Comparison of ENCODE assay signal across 12 cellular contexts in genomic region chr11:119774180-119774763, GRCh38. TPM values are rescaled to one million over a fixed set of nuclear protein-coding genes. Genes with fewer than 3 reads are reported as not detected.
A peak's percentile ranks its signal among the peaks of the same experiment; 100 is the strongest.
DNase-seq lines count a peak whose midpoint lies in the region; ATAC-seq, FAIRE-seq and TF ChIP-seq lines count a peak whose summit lies in the region.
"Had no signal": no experiment of that assay in that cellular context is flagged by ENCODE, and none has a peak within 500 bp of the region (broad histone marks: within the 10 kb centered on the region; RNA-seq: fewer than 3 reads in every experiment).

No MANE protein-coding gene starts in this region.

- H2BK120ac ChIP-seq in H1 (replicated peaks; ENCODE audit: low read depth, low read length) (no peak overlapping the region), trophoblast cell (ENCODE audit: insufficient read depth, low read length, poor library complexity) (no peak overlapping the region)

- no peak for ATAC-seq in right cardiac atrium
- no peak for ATAC-seq in HG02973 (IDR thresholded peaks at IDR 0.05; ENCODE audit: unreplicated experiment)
- ATAC-seq: left colon had no signal

- H3K36me3 ChIP-seq in H1 (ENCODE audit: control insufficient read depth in 2 of 4, insufficient read depth in 4 of 4, low read length in 3 of 4): no peaks in the 10 kb centered on the region
- no peaks in the 10 kb centered on the region for H3K36me3 ChIP-seq in trophoblast cell (ENCODE audit: control insufficient read depth in 1 of 2, insufficient read depth in 2 of 2, low read length in 2 of 2)
- H3K36me3 ChIP-seq in ovary: no peaks in the 10 kb centered on the region
- H3K36me3 ChIP-seq: right lobe of liver had no signal

- H3K79me2 ChIP-seq in H1 (ENCODE audit: control insufficient read depth in 1 of 2, insufficient read depth in 2 of 2, low read length in 2 of 2) (no peaks in the 10 kb centered on the region), trophoblast cell (ENCODE audit: control insufficient read depth, insufficient read depth, low read length, poor library complexity) (no peaks in the 10 kb centered on the region)

- CTCF ChIA-PET in H1 (lab: Charles Lee; ENCODE audit: partially characterized antibody): interaction anchor here (0.7 to 2.8 kb wide), 11 partner anchors 10 to 881 kb away, joined by 3 to 12 read pairs (median 4); partner anchors contain the start of gene NECTIN1

- peak in 1 of 2 experiments; percentile 37; a peak in 1 of 4 replicates for TF ChIP-seq RAD21 in H1 (IDR thresholded peaks at IDR 0.05 in 1 of 2, conservative IDR thresholded peaks at IDR 0.05 in 1 of 2; ENCODE audit: low read depth in 2 of 2, low read length in 2 of 2)

- H3K23ac ChIP-seq in H1 (ENCODE audit: insufficient read length): no peak overlapping the region
- no peak overlapping the region for H3K23ac ChIP-seq in trophoblast cell (ENCODE audit: low read length)

- H3K4me1 ChIP-seq in H1 (replicated peaks in 1 of 4; ENCODE audit: control insufficient read depth in 3 of 4, insufficient read depth in 4 of 4, low read length in 3 of 4) (no peaks in the 10 kb centered on the region; a peak in 1 of 7 replicates), trophoblast cell (ENCODE audit: control insufficient read depth in 1 of 2, insufficient read depth in 2 of 2, low read length in 2 of 2) (no peaks in the 10 kb centered on the region), right cardiac atrium (ENCODE audit: control insufficient read depth, insufficient read depth, low read length) (no peaks in the 10 kb centered on the region), ovary (ENCODE audit: insufficient read depth) (peaks cover 3% of the 10 kb centered on the region)
- H3K4me1 ChIP-seq: right lobe of liver had no signal

- H3K79me1 ChIP-seq in H1 (ENCODE audit: low read depth, low read length) (no peaks in the 10 kb centered on the region), trophoblast cell (ENCODE audit: low read length) (no peaks in the 10 kb centered on the region)

- H2BK5ac ChIP-seq in H1 (ENCODE audit: low read depth, low read length) (no peak overlapping the region), trophoblast cell (ENCODE audit: low read depth, low read length, poor library complexity) (no peak overlapping the region)

- peak; percentile 66 for FAIRE-seq in H1 (lab: Jason Lieb, UNC)
- FAIRE-seq: GM19239 had no signal

- WGBS in H1 (ENCODE audit: extremely low coverage in 1 of 2, insufficient coverage in 1 of 2, insufficient read length in 1 of 2, insufficient replicate concordance in 2 of 2, low coverage in 1 of 2, low lambda C conversion rate in 2 of 2, missing lambda C conversion rate in 1 of 2), 2 experiments: 67% methylated on average over 1 of the region's 1 CpG; no CpG with 5 or more reads in 1 of the 2 experiments
- WGBS in trophoblast cell (ENCODE audit: extremely low coverage, insufficient coverage, insufficient read length): no CpG with 5 or more reads among the region's 1 CpG
- 94% methylated on average over 1 of the region's 1 CpG for WGBS in right cardiac atrium
- 94 to 100% (median 100%) methylated on average over 1 of the region's 1 CpG for WGBS in ovary, 3 donors

- no peak overlapping the region for H2BK20ac ChIP-seq in H1 (ENCODE audit: low read length)

- H2AFZ ChIP-seq in H1 (ENCODE audit: low read length) (no peak overlapping the region), trophoblast cell (ENCODE audit: insufficient read depth, low read length, poor library complexity) (no peak overlapping the region)

- H3K4ac ChIP-seq in H1 (replicated peaks; ENCODE audit: insufficient read length, low read depth, low read length) (no peak overlapping the region), trophoblast cell (ENCODE audit: low read depth, low read length) (no peak overlapping the region)

- H2BK12ac ChIP-seq in H1 (ENCODE audit: low read depth, low read length) (no peak overlapping the region), trophoblast cell (ENCODE audit: low read length) (no peak overlapping the region)

- TF ChIP-seq POLR2A in H1 (IDR thresholded peaks at IDR 0.05; ENCODE audit: control extremely low read depth in 1 of 2, low read depth in 2 of 2, low read length in 2 of 2) (no peak), ovary (IDR thresholded peaks at IDR 0.05) (no peak)

- H3K14ac ChIP-seq in H1 (ENCODE audit: insufficient read length): no peak overlapping the region
- H3K14ac ChIP-seq in trophoblast cell (ENCODE audit: low read length): no peak overlapping the region

- H4K8ac ChIP-seq in H1 (ENCODE audit: extremely low read depth, insufficient read depth, low read length) (no peak overlapping the region), trophoblast cell (ENCODE audit: low read depth, low read length) (no peak overlapping the region)

- H3K18ac ChIP-seq in H1 (ENCODE audit: extremely low read depth, low read length): no peak overlapping the region
- H3K18ac ChIP-seq in trophoblast cell (ENCODE audit: low read length): no peak overlapping the region

- no peak overlapping the region for H4K5ac ChIP-seq in H1 (ENCODE audit: insufficient read length, low read depth, low read length)

- H3K27ac ChIP-seq in H1 (ENCODE audit: low read depth, low read length): no peak overlapping the region
- no peak overlapping the region for H3K27ac ChIP-seq in trophoblast cell (ENCODE audit: low read depth, low read length)
- H3K27ac ChIP-seq in right cardiac atrium (ENCODE audit: low read length): no peak overlapping the region
- no peak overlapping the region for H3K27ac ChIP-seq in ovary
- H3K27ac ChIP-seq: right lobe of liver had no signal

- TF ChIP-seq CTCF in H1 (IDR thresholded peaks at IDR 0.05; ENCODE audit: control extremely low read depth in 1 of 3, insufficient read depth in 1 of 3, low read depth in 1 of 3, low read length in 3 of 3) (no peak), ovary (IDR thresholded peaks at IDR 0.05) (no peak)

- POLR2A ChIA-PET in H1 (lab: Charles Lee; ENCODE audit: partially characterized antibody): no interaction called here

- DNase-seq in DMS53 (lab: John Stamatoyannopoulos, UW) (peak; percentile 29), DMS53 treated with DMSO at 0.1 percent for 48 hours (lab: John Stamatoyannopoulos, UW; ENCODE audit: unreplicated experiment) (no peak), NCI-H460 (ENCODE audit: extremely low read depth, low read depth) (peak; percentile 19), H1 (ENCODE audit: low read depth in 1 of 2, low spot score in 2 of 2) (no peak), trophoblast cell (peak in 1 of 2 donors; percentile 54), right cardiac atrium (no peak), ovary (no peak)
- DNase-seq: activated B cell treated with CpG ODN at 0.5 μM for 24 hours, right lobe of liver had no signal

- peaks cover 0 to 3% (median 0%) of the 10 kb centered on the region in 4 experiments; a peak in 1 of 7 replicates for H3K27me3 ChIP-seq in H1 (replicated peaks in 1 of 4; ENCODE audit: control insufficient read depth in 3 of 4, extremely low read depth in 1 of 4, insufficient read depth in 3 of 4, low read length in 3 of 4)
- no peaks in the 10 kb centered on the region for H3K27me3 ChIP-seq in trophoblast cell (ENCODE audit: insufficient read depth, low read length)
- H3K27me3 ChIP-seq in right cardiac atrium (ENCODE audit: control insufficient read depth, insufficient read depth): no peaks in the 10 kb centered on the region
- no peaks in the 10 kb centered on the region for H3K27me3 ChIP-seq in ovary
- H3K27me3 ChIP-seq: right lobe of liver had no signal

- H4K12ac ChIP-seq in trophoblast cell (ENCODE audit: low read depth, low read length): no peak overlapping the region

- no peak overlapping the region for H4K91ac ChIP-seq in H1 (replicated peaks; ENCODE audit: insufficient read length, low read length)
- H4K91ac ChIP-seq in trophoblast cell (ENCODE audit: low read depth, low read length): no peak overlapping the region

- TF ChIP-seq EP300 in H1 (IDR thresholded peaks at IDR 0.05; ENCODE audit: borderline replicate concordance in 1 of 2, low read depth in 2 of 2, low read length in 2 of 2): no peak
- no peak for TF ChIP-seq EP300 in ovary (IDR thresholded peaks at IDR 0.05)

- no peak overlapping the region for H3K9ac ChIP-seq in H1 (replicated peaks in 1 of 4; ENCODE audit: extremely low read depth in 1 of 4, low read depth in 3 of 4, low read length in 3 of 4)
- no peak overlapping the region for H3K9ac ChIP-seq in trophoblast cell (ENCODE audit: low read length)

- H3K56ac ChIP-seq in H1 (replicated peaks; ENCODE audit: insufficient read length, low read depth, low read length): no peak overlapping the region

- H4K20me1 ChIP-seq in H1 (replicated peaks in 1 of 2; ENCODE audit: control insufficient read depth in 1 of 2, insufficient read depth in 2 of 2, low read length in 2 of 2): peaks cover 0 to 5% of the 10 kb centered on the region in 2 experiments

- H3K23me2 ChIP-seq in H1 (ENCODE audit: low read depth, low read length): no peaks in the 10 kb centered on the region

- H2BK15ac ChIP-seq in H1 (ENCODE audit: low read length): no peak overlapping the region

- no peak overlapping the region for H3K4me2 ChIP-seq in H1 (ENCODE audit: insufficient read depth in 1 of 2, low read depth in 2 of 2, low read length in 2 of 2)
- H3K4me2 ChIP-seq in trophoblast cell (ENCODE audit: low read length): no peak overlapping the region

- H3K4me3 ChIP-seq in H1 (ENCODE audit: extremely low read depth in 1 of 4, insufficient read depth in 2 of 4, low read depth in 3 of 4, low read length in 4 of 4) (no peak overlapping the region), trophoblast cell (ENCODE audit: low read depth, low read length) (peak overlapping the region; percentile 46), right cardiac atrium (ENCODE audit: low read length) (no peak overlapping the region), ovary (no peak overlapping the region)
- H3K4me3 ChIP-seq: right lobe of liver had no signal

- no peaks in the 10 kb centered on the region for H3K9me3 ChIP-seq in H1 (ENCODE audit: insufficient read depth in 2 of 2, low read depth in 1 of 2, low read length in 1 of 2)
- peaks cover 2% of the 10 kb centered on the region for H3K9me3 ChIP-seq in trophoblast cell (ENCODE audit: insufficient read depth, low read depth, low read length)
- no peaks in the 10 kb centered on the region for H3K9me3 ChIP-seq in right cardiac atrium (ENCODE audit: control insufficient read depth, low read length)
- H3K9me3 ChIP-seq in ovary: no peaks in the 10 kb centered on the region
- H3K9me3 ChIP-seq: right lobe of liver had no signal

- H2AK5ac ChIP-seq in H1 (ENCODE audit: low read depth, low read length) (no peak overlapping the region), trophoblast cell (ENCODE audit: low read length) (no peak overlapping the region)

- intact Hi-C loops in right cardiac atrium (cut with DNase I) (no loop called here), ovary (cut with DNase I) (no loop called here)

RNA-seq across cellular contexts. Expression of gene NECTIN1, which starts 45.3 kb away (rescaled TPM):
- total RNA-seq in NCI-H460 (2014; rRNA removed; shearing (Covaris generic)): 2.8 and 3.8 TPM in 2 replicates
- polyA plus RNA-seq in NCI-H460 (2014; cell fraction: nucleus; rRNA removed): 1.2 and 1.3 TPM in 2 replicates
- 97.6 and 97.7 TPM in 2 replicates for total RNA-seq in H1 (2021; fragmentation: NEBNext Ultra II Directional; extraction: Animal tissue kit (Norgen Biotek cat#: 25700))
- 43.2 and 63.0 TPM in 2 replicates for polyA plus RNA-seq in H1 (2011; rRNA removed)
- 43.8 TPM for polyA plus RNA-seq in H1 (2011; cell fraction: cytosol; rRNA removed)
- 74.6 TPM for polyA plus RNA-seq in H1 (2011; cell fraction: nucleus; rRNA removed)
- polyA plus RNA-seq in H1 (2012, experiment 1 of 2): 69.0 to 102 TPM (median 89.4 TPM) in 4 replicates
- polyA plus RNA-seq in H1 (2012, experiment 2 of 2): 73.5 TPM
- polyA plus RNA-seq in H1 (2013, experiment 1 of 2): 93.0 TPM
- 97.4 TPM for polyA plus RNA-seq in H1 (2013, experiment 2 of 2)
- polyA minus RNA-seq in H1 (2011; rRNA and poly(A)+ RNA removed): 104 and 120 TPM in 2 replicates
- polyA minus RNA-seq in H1 (2011; cell fraction: cytosol; rRNA and poly(A)+ RNA removed): 68.6 TPM
- polyA minus RNA-seq in H1 (2011; cell fraction: nucleus; rRNA and poly(A)+ RNA removed): 58.5 TPM
- polyA plus RNA-seq in trophoblast cell (2013): 16.6 and 16.8 TPM in 2 replicates
- total RNA-seq in right cardiac atrium: 10 to 100 TPM in 2 of 4 donors, 1 to 10 TPM in 2; 5.2 to 14.5 (median 10.8) TPM
- 6.3 TPM for polyA plus RNA-seq in right cardiac atrium
- 10 to 100 TPM in 1 of 7 donors, 1 to 10 TPM in 6; 1.5 to 12.1 (median 6.3) TPM for total RNA-seq in ovary
- 1 to 10 TPM; 3.8 to 4.2 TPM for polyA plus RNA-seq in ovary

Comparison
In these comparisons a context has a peak if more than half of its experiments do, and no peak if none do; other contexts are left out.
1. DNase-seq: peak in DMS53 (single experiment) and NCI-H460 (single experiment); none in DMS53 treated with DMSO at 0.1 percent for 48 hours (single experiment), H1 (0 of 2), right cardiac atrium (0 of 3) and ovary (0 of 5).